In the genomic region with DNA sequence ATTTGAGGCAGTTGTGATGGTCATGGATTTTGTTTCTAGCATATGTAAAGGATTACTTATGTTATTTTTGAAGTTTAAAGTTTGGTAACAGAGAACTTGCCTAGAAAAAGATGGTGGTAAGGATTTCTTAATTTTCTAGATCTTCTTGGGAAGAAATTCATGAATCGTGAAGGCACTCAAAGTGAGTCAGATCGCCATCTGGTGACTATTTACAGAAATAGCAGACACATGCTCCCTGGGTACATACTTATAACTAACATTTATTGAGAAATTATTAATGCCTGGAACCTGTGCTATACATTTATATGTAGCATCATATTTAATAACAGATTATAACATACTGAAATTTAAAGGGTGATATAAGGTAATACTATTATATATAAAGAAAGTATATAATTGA, we compare ENCODE assay signal across 10 cellular contexts.
DNase-seq lines count a peak whose midpoint lies in the region; ATAC-seq and TF ChIP-seq lines count a peak whose summit lies in the region.
"Had no signal": no experiment of that assay in that cellular context is flagged by ENCODE, and none has a peak within 500 bp of the region (broad histone marks: within the 10 kb centered on the region; RNA-seq: fewer than 3 reads in every experiment).

No MANE protein-coding gene starts in this region.

- H3K27ac Mint-ChIP-seq in HFFc6, result no peak overlapping the region
- no peak overlapping the region for H3K27ac Mint-ChIP-seq in activated T-helper 2 cell treated with anti-CD3 and anti-CD28 coated beads, Interferon-gamma antibody, Interleukin-2, Interleukin-4, amounts not matched to agents 10 μg/mL and 5 μg/mL and 100 μg/mL, durations not matched to agents 14 hours and 24 hours and 36 hours
- H3K27ac Mint-ChIP-seq: activated naive CD8-positive, alpha-beta T cell had no signal

- H3K36me3 ChIP-seq in BE2C, result no peaks in the 10 kb centered on the region
- H3K36me3 ChIP-seq in hepatocyte (replicated peaks; ENCODE audit: insufficient read depth, low read depth), result no peaks in the 10 kb centered on the region

- no peaks in the 10 kb centered on the region for H3K36me3 Mint-ChIP-seq in HFFc6 (ENCODE audit: low read depth)
- H3K36me3 Mint-ChIP-seq in activated T-cell treated with anti-CD3 and anti-CD28 coated beads, Interleukin-2, amount 50 U/mL, for 4 hours (ENCODE audit: insufficient read depth), result no peaks in the 10 kb centered on the region
- no peaks in the 10 kb centered on the region for H3K36me3 Mint-ChIP-seq in activated T-helper 2 cell treated with anti-CD3 and anti-CD28 coated beads, Interferon-gamma antibody, Interleukin-2, Interleukin-4, amounts not matched to agents 10 μg/mL and 5 μg/mL and 100 μg/mL, durations not matched to agents 14 hours and 24 hours and 36 hours (ENCODE audit: low read depth)
- H3K36me3 Mint-ChIP-seq: activated naive CD8-positive, alpha-beta T cell had no signal

- 9% methylated on average over 2 of the region's 2 CpGs for WGBS in hepatocyte (ENCODE audit: low lambda C conversion rate, missing lambda C conversion rate)

- H4K20me1 ChIP-seq in hepatocyte (ENCODE audit: insufficient read depth, poor library complexity, severe bottlenecking), result no peaks in the 10 kb centered on the region

- peak; percentile 47 for TF ChIP-seq CTCF in BE2C (IDR thresholded peaks at IDR 0.05; ENCODE audit: low read depth, low read length)
- TF ChIP-seq CTCF in HFFc6 (IDR thresholded peaks at IDR 0.05), result peak; percentile 68
- TF ChIP-seq CTCF in RWPE1 (conservative IDR thresholded peaks at IDR 0.05; ENCODE audit: low read depth), result peak; percentile 65
- peak; percentile 50 for TF ChIP-seq CTCF in hepatocyte (IDR thresholded peaks at IDR 0.05; ENCODE audit: poor library complexity)

- no peak overlapping the region for H3K4me3 ChIP-seq in BE2C (ENCODE audit: low read depth, low read length)
- no peak overlapping the region for H3K4me3 ChIP-seq in hepatocyte

- no peaks in the 10 kb centered on the region; the same call in 1 of the 2 replicates for H3K27me3 Mint-ChIP-seq in HFFc6 (ENCODE audit: insufficient read depth)
- no peaks in the 10 kb centered on the region for H3K27me3 Mint-ChIP-seq in activated T-cell treated with anti-CD3 and anti-CD28 coated beads, Interleukin-2, amount 50 U/mL, for 4 hours (ENCODE audit: low read depth)
- no peaks in the 10 kb centered on the region for H3K27me3 Mint-ChIP-seq in activated T-helper 2 cell treated with anti-CD3 and anti-CD28 coated beads, Interferon-gamma antibody, Interleukin-2, Interleukin-4, amounts not matched to agents 10 μg/mL and 5 μg/mL and 100 μg/mL, durations not matched to agents 14 hours and 24 hours and 36 hours (ENCODE audit: low read depth)
- H3K27me3 Mint-ChIP-seq: activated naive CD8-positive, alpha-beta T cell had no signal

- POLR2A ChIA-PET in RWPE1 (lab: Yijun Ruan, JAX; ENCODE audit: low non-redundant PET), result no interaction called here

- no peaks in the 10 kb centered on the region for H3K4me1 Mint-ChIP-seq in HFFc6 (ENCODE audit: low read depth)
- no peaks in the 10 kb centered on the region for H3K4me1 Mint-ChIP-seq in activated T-cell treated with anti-CD3 and anti-CD28 coated beads, Interleukin-2, amount 50 U/mL, for 4 hours (ENCODE audit: low read depth)
- H3K4me1 Mint-ChIP-seq in activated T-helper 2 cell treated with anti-CD3 and anti-CD28 coated beads, Interferon-gamma antibody, Interleukin-2, Interleukin-4, amounts not matched to agents 10 μg/mL and 5 μg/mL and 100 μg/mL, durations not matched to agents 14 hours and 24 hours and 36 hours (ENCODE audit: low read depth), result no peaks in the 10 kb centered on the region

- intact Hi-C loops in activated T-helper 2 cell treated with anti-CD3 and anti-CD28 coated beads, Interferon-gamma antibody, Interleukin-2, Interleukin-4, amounts not matched to agents 10 μg/mL and 5 μg/mL and 100 μg/mL, durations not matched to agents 14 hours and 24 hours and 36 hours (cut with micrococcal nuclease), result no loop called here

- H3K4me2 ChIP-seq in hepatocyte, result no peak overlapping the region

- CTCF ChIA-PET in RWPE1 (lab: Yijun Ruan, JAX), result no interaction called here

- H3K4me3 Mint-ChIP-seq in HFFc6, result no peak overlapping the region
- H3K4me3 Mint-ChIP-seq in activated T-cell treated with anti-CD3 and anti-CD28 coated beads, Interleukin-2, amount 50 U/mL, for 4 hours, result no peak overlapping the region
- no peak overlapping the region for H3K4me3 Mint-ChIP-seq in activated T-helper 2 cell treated with anti-CD3 and anti-CD28 coated beads, Interferon-gamma antibody, Interleukin-2, Interleukin-4, amounts not matched to agents 10 μg/mL and 5 μg/mL and 100 μg/mL, durations not matched to agents 14 hours and 24 hours and 36 hours (ENCODE audit: low read depth)
- H3K4me3 Mint-ChIP-seq: activated naive CD8-positive, alpha-beta T cell had no signal

- DNase-seq in BE2C (no peak), HFFc6 (peak; percentile 4), RWPE1 (ENCODE audit: low spot score) (peak; percentile 26), hepatocyte (ENCODE audit: low spot score) (peak; percentile 43), NCI-H2029 (lab: John Stamatoyannopoulos, UW) (no peak)
- no peak for DNase-seq in activated T-cell treated with anti-CD3 and anti-CD28 coated beads, Interleukin-2, amount 50 U/mL, for 4 hours
- DNase-seq in activated T-helper 2 cell treated with anti-CD3 and anti-CD28 coated beads, Interferon-gamma antibody, Interleukin-2, Interleukin-4, amounts not matched to agents 10 μg/mL and 5 μg/mL and 100 μg/mL, durations not matched to agents 14 hours and 24 hours and 36 hours (ENCODE audit: low spot score), result no peak
- DNase-seq: islet precursor cell had no signal

- H3K27ac ChIP-seq in RWPE1, result no peak overlapping the region
- no peak overlapping the region for H3K27ac ChIP-seq in hepatocyte

- H3K9me2 ChIP-seq in hepatocyte (replicated peaks; ENCODE audit: insufficient read depth), result no peaks in the 10 kb centered on the region

- no peak overlapping the region for H2AFZ ChIP-seq in hepatocyte

- no peaks in the 10 kb centered on the region for H3K4me1 ChIP-seq in BE2C
- H3K4me1 ChIP-seq in hepatocyte (ENCODE audit: insufficient read depth), result no peaks in the 10 kb centered on the region

- H3K27me3 ChIP-seq in BE2C (no peaks in the 10 kb centered on the region), hepatocyte (no peaks in the 10 kb centered on the region)

- no peak for ATAC-seq in activated T-cell treated with anti-CD3 and anti-CD28 coated beads, Interleukin-2, amount 50 U/mL, for 4 hours
- ATAC-seq in GM21717 (IDR thresholded peaks at IDR 0.05; ENCODE audit: unreplicated experiment), result no peak

- H3K9me3 ChIP-seq in BE2C, result no peaks in the 10 kb centered on the region
- no peaks in the 10 kb centered on the region for H3K9me3 ChIP-seq in hepatocyte (ENCODE audit: low read depth)

- peaks cover 24% of the 10 kb centered on the region for H3K9me3 Mint-ChIP-seq in HFFc6
- H3K9me3 Mint-ChIP-seq in activated T-cell treated with anti-CD3 and anti-CD28 coated beads, Interleukin-2, amount 50 U/mL, for 4 hours, result peaks cover 30% of the 10 kb centered on the region
- peaks cover 65% of the 10 kb centered on the region for H3K9me3 Mint-ChIP-seq in activated T-helper 2 cell treated with anti-CD3 and anti-CD28 coated beads, Interferon-gamma antibody, Interleukin-2, Interleukin-4, amounts not matched to agents 10 μg/mL and 5 μg/mL and 100 μg/mL, durations not matched to agents 14 hours and 24 hours and 36 hours

- H3K79me2 ChIP-seq in hepatocyte, result no peaks in the 10 kb centered on the region

Comparison
In these comparisons a context has a peak if more than half of its experiments do, and no peak if none do; other contexts are left out.
1. DNase-seq: peak in HFFc6 (single experiment), RWPE1 (single experiment) and hepatocyte (single experiment); none in BE2C (single experiment), activated T-cell treated with anti-CD3 and anti-CD28 coated beads, Interleukin-2, amount 50 U/mL, for 4 hours (single experiment), activated T-helper 2 cell treated with anti-CD3 and anti-CD28 coated beads, Interferon-gamma antibody, Interleukin-2, Interleukin-4, amounts not matched to agents 10 μg/mL and 5 μg/mL and 100 μg/mL, durations not matched to agents 14 hours and 24 hours and 36 hours (single experiment) and NCI-H2029 (single experiment).
2. Peak in every context shown above with its lines, with median percentiles within 50 percentile points of each other: CTCF ChIP-seq.